Comparison of ENCODE assay signal across 21 cellular contexts in genomic region chr2:217969588-217969987, GRCh38. TPM values are rescaled to one million over a fixed set of nuclear protein-coding genes. Genes with fewer than 3 reads are reported as not detected.
"Had no signal": no experiment of that assay in that cellular context is flagged by ENCODE, and none has a peak within 500 bp of the region (broad histone marks: within the 10 kb centered on the region; RNA-seq: fewer than 3 reads in every experiment).

No MANE protein-coding gene starts in this region.

- H3K27me3 ChIP-seq: colonic mucosa, gastrocnemius medialis, stomach, thyroid gland, upper lobe of left lung, uterus had no signal

- H3K4me1 ChIP-seq: colonic mucosa had no signal

- H3K9me3 ChIP-seq: colonic mucosa, gastrocnemius medialis, prostate gland, stomach, thyroid gland, upper lobe of left lung, uterus had no signal

- DNase-seq: colonic mucosa; dermis blood vessel endothelial cell; gastrocnemius medialis; immature natural killer cell; left colon; left ventricle myocardium superior; mesendoderm; naive thymus-derived CD4-positive, alpha-beta T cell; nephron progenitor cell; stimulated activated CD4-positive, alpha-beta T cell treated with anti-CD3 and anti-CD28 coated beads, Interleukin-2, amount 100 ng/mL, for 24 hours; stimulated activated CD4-positive, alpha-beta T cell treated with anti-CD3 and anti-CD28 coated beads, Interleukin-4, amount 100 ng/mL, for 4 hours; stimulated activated naive B cell treated with anti-CD40 and anti-IgM and Interleukin-4, amounts not matched to agents 10 μg/mL and 1 μg/mL and 100 μg/mL, for 72 hours; stomach; thyroid gland; upper lobe of left lung; uterus had no signal

- H3K4me3 ChIP-seq: colonic mucosa, gastrocnemius medialis, lung, prostate gland, skin epidermis, stomach, thyroid gland, upper lobe of left lung, uterus had no signal

- ATAC-seq: gastrocnemius medialis; left colon; left ventricle myocardium superior; naive thymus-derived CD4-positive, alpha-beta T cell; sciatic nerve; stimulated activated naive B cell treated with anti-CD40 and anti-IgM and Interleukin-4, amounts not matched to agents 10 μg/mL and 1 μg/mL and 100 μg/mL, for 72 hours had no signal

- H3K36me3 ChIP-seq: colonic mucosa, gastrocnemius medialis, prostate gland, stomach, thyroid gland, upper lobe of left lung, uterus had no signal

- H3K27ac ChIP-seq: colonic mucosa, gastrocnemius medialis, parathyroid adenoma, prostate gland, thyroid gland, upper lobe of left lung had no signal

- H3K9ac ChIP-seq: parathyroid adenoma had no signal

- H2AFZ ChIP-seq: parathyroid adenoma had no signal

RNA-seq across cellular contexts. Expression of gene TNS1, which starts 33.2 kb away (rescaled TPM):
- polyA plus RNA-seq: naive thymus-derived CD4-positive, alpha-beta T cell had no signal
